ENCODE assay signal across 2 cellular contexts in genomic region chr5:150208187-150209015, GRCh38.
TF ChIP-seq lines count a peak whose summit lies in the region.

No MANE protein-coding gene starts in this region.

TF ChIP-seq in HEK293, 187 proteins besides CTCF, POLR2A, EP300 and RAD21:
- TF ChIP-seq ZNF623 (tag by site-specific recombination; IDR thresholded peaks at IDR 0.05) (peak; percentile 94), ZSCAN5A (tag by site-specific recombination; IDR thresholded peaks at IDR 0.05) (no peak)
TF ChIP-seq in HEK293: peak in this region for 1.

TF ChIP-seq in HepG2, 621 proteins besides CTCF, POLR2A, EP300 and RAD21:
- TF ChIP-seq NPAS2 (CRISPR knock-in tag; IDR thresholded peaks at IDR 0.05; ENCODE audit: borderline replicate concordance) (no peak), TFDP1 (CRISPR knock-in tag; IDR thresholded peaks at IDR 0.05; ENCODE audit: borderline replicate concordance) (no peak), ZNF451 (CRISPR knock-in tag; IDR thresholded peaks at IDR 0.05) (no peak), NBN (conservative IDR thresholded peaks at IDR 0.05) (no peak), ZNF770 (CRISPR knock-in tag; IDR thresholded peaks at IDR 0.05) (no peak), DNMT3B (CRISPR knock-in tag; conservative IDR thresholded peaks at IDR 0.05) (no peak), ZNF556 (CRISPR knock-in tag; IDR thresholded peaks at IDR 0.05; ENCODE audit: borderline replicate concordance) (no peak), TOE1 (CRISPR knock-in tag; IDR thresholded peaks at IDR 0.05) (no peak), ZFP90 (CRISPR knock-in tag; IDR thresholded peaks at IDR 0.05; ENCODE audit: borderline replicate concordance) (no peak), TEAD2 (CRISPR knock-in tag; IDR thresholded peaks at IDR 0.05) (no peak)
